20 cellular contexts compared by ENCODE assay signal in genomic region chr21:16891821-16892220, GRCh38.
DNase-seq lines count a peak whose midpoint lies in the region; FAIRE-seq and TF ChIP-seq lines count a peak whose summit lies in the region.
"Had no signal": no experiment of that assay in that cellular context is flagged by ENCODE, and none has a peak within 500 bp of the region (broad histone marks: within the 10 kb centered on the region; RNA-seq: fewer than 3 reads in every experiment).

No MANE protein-coding gene starts in this region.

- H2AFZ ChIP-seq in astrocyte (ENCODE audit: low read depth, low read length): peak overlapping the region; percentile 3

- H4K20me1 ChIP-seq in astrocyte (ENCODE audit: insufficient read depth, low read length): no peaks in the 10 kb centered on the region

- TF ChIP-seq CTCF in astrocyte (IDR thresholded peaks at IDR 0.05; ENCODE audit: insufficient read depth, low read depth, low read length): no peak

- H3K27me3 Mint-ChIP-seq in astrocyte (ENCODE audit: low read depth, unreplicated experiment): no peaks in the 10 kb centered on the region
- H3K27me3 Mint-ChIP-seq: central memory CD8-positive, alpha-beta T cell; naive B cell; T-helper 17 cell had no signal

- peaks cover 23% of the 10 kb centered on the region for H3K4me1 Mint-ChIP-seq in astrocyte (ENCODE audit: low read depth, unreplicated experiment)
- H3K4me1 Mint-ChIP-seq: central memory CD8-positive, alpha-beta T cell; naive B cell; T-helper 17 cell had no signal

- peak overlapping the region; percentile 0 for H3K4me2 ChIP-seq in astrocyte (ENCODE audit: low read length)

- H3K36me3 Mint-ChIP-seq in astrocyte (ENCODE audit: low read depth, unreplicated experiment): no peaks in the 10 kb centered on the region

- H3K36me3 ChIP-seq in astrocyte (ENCODE audit: insufficient read depth, low read length): no peaks in the 10 kb centered on the region
- H3K36me3 ChIP-seq: gastrocnemius medialis, suprapubic skin had no signal

- peak overlapping the region; percentile 64 for H3K27ac Mint-ChIP-seq in astrocyte (ENCODE audit: unreplicated experiment)
- H3K27ac Mint-ChIP-seq: naive B cell, T-helper 17 cell had no signal

- H3K9ac ChIP-seq in astrocyte (ENCODE audit: low read length): no peak overlapping the region

- no peaks in the 10 kb centered on the region for H3K27me3 ChIP-seq in astrocyte (ENCODE audit: insufficient read depth, low read length)
- H3K27me3 ChIP-seq: gastrocnemius medialis, suprapubic skin had no signal

- FAIRE-seq in astrocyte (lab: Jason Lieb, UNC): peak; percentile 81
- FAIRE-seq: kidney had no signal

- H3K4me3 ChIP-seq in astrocyte (ENCODE audit: insufficient read depth, low read depth, low read length): no peak overlapping the region
- H3K4me3 ChIP-seq: gastrocnemius medialis, skin epidermis, suprapubic skin had no signal

- H3K27ac ChIP-seq in astrocyte (ENCODE audit: low read depth, low read length): peak overlapping the region; percentile 26
- H3K27ac ChIP-seq: gastrocnemius medialis, HL-60, skin epidermis, suprapubic skin had no signal

- DNase-seq in H4 (ENCODE audit: low spot score) (peak; percentile 16), astrocyte (ENCODE audit: low read depth) (peak; percentile 97), fibroblast of the conjunctiva (ENCODE audit: low read depth) (peak; percentile 46), smooth muscle cell of the brain vasculature (ENCODE audit: low read depth, low spot score) (peak; percentile 26), A172 (ENCODE audit: low spot score) (no peak), RKO (ENCODE audit: low spot score) (no peak)
- no peak for DNase-seq in stimulated activated CD4-positive, alpha-beta T cell treated with anti-CD3 and anti-CD28 coated beads, Interleukin-2, amount 100 ng/mL, for 48 hours
- DNase-seq in activated CD4-positive, alpha-beta T cell treated with anti-CD3 and anti-CD28 coated beads, Interleukin-2, amount 50 U/mL, for 1 hour: no peak
- DNase-seq: activated CD4-positive, alpha-beta T cell treated with anti-CD3 and anti-CD28 coated beads, Interleukin-2, amount 50 U/mL, for 4 hours; activated effector memory CD4-positive, alpha-beta T cell treated with anti-CD3 and anti-CD28 coated beads, Interleukin-2, amount 50 U/mL, for 16 hours; gastrocnemius medialis; kidney; MM.1S; naive B cell; NCI-H345; T-helper 17 cell had no signal

- peaks cover 16% of the 10 kb centered on the region for H3K9me3 Mint-ChIP-seq in astrocyte (ENCODE audit: unreplicated experiment)

- H3K4me1 ChIP-seq in astrocyte (ENCODE audit: insufficient read depth, low read length): peaks cover 4% of the 10 kb centered on the region
- H3K4me1 ChIP-seq: gastrocnemius medialis, suprapubic skin had no signal

- H3K9me3 ChIP-seq in astrocyte (ENCODE audit: insufficient read depth, low read depth, low read length): no peaks in the 10 kb centered on the region
- H3K9me3 ChIP-seq: gastrocnemius medialis, suprapubic skin had no signal

- no peak overlapping the region for H3K4me3 Mint-ChIP-seq in astrocyte (ENCODE audit: unreplicated experiment)
- H3K4me3 Mint-ChIP-seq: central memory CD8-positive, alpha-beta T cell; naive B cell; T-helper 17 cell had no signal

- H3K79me2 ChIP-seq in astrocyte (ENCODE audit: insufficient read depth, low read length): no peaks in the 10 kb centered on the region

Comparison
In these comparisons a context has a peak if more than half of its experiments do, and no peak if none do; other contexts are left out.
1. DNase-seq: peak in H4 (single experiment), astrocyte (single experiment), fibroblast of the conjunctiva (single experiment) and smooth muscle cell of the brain vasculature (single experiment); none in stimulated activated CD4-positive, alpha-beta T cell treated with anti-CD3 and anti-CD28 coated beads, Interleukin-2, amount 100 ng/mL, for 48 hours (0 of 2), activated CD4-positive, alpha-beta T cell treated with anti-CD3 and anti-CD28 coated beads, Interleukin-2, amount 50 U/mL, for 1 hour (single experiment), A172 (single experiment) and RKO (single experiment).